23 cellular contexts compared by ENCODE assay signal in genomic region chr16:27618611-27619380, GRCh38.
DNase-seq lines count a peak whose midpoint lies in the region; TF ChIP-seq lines count a peak whose summit lies in the region.
"Had no signal": no experiment of that assay in that cellular context is flagged by ENCODE, and none has a peak within 500 bp of the region (broad histone marks: within the 10 kb centered on the region; RNA-seq: fewer than 3 reads in every experiment).

No MANE protein-coding gene starts in this region.

- no peaks in the 10 kb centered on the region for H3K27me3 ChIP-seq in neural progenitor cell
- H3K27me3 ChIP-seq: SJSA1, suprapubic skin had no signal

- H3K4me1 Mint-ChIP-seq in neural progenitor cell: peaks cover 19% of the 10 kb centered on the region
- no peaks in the 10 kb centered on the region for H3K4me1 Mint-ChIP-seq in activated CD4-positive, alpha-beta T cell treated with anti-CD3 and anti-CD28 coated beads, Interleukin-2, amount 10 ng/mL, durations not matched to agents 24 days and 14 days

- DNase-seq in DMS 273 treated with DMSO at 0.1 percent for 48 hours (lab: John Stamatoyannopoulos, UW) (peak; percentile 8), NCI-H2171 (lab: John Stamatoyannopoulos, UW) (peak; percentile 25), fibroblast of the aortic adventitia (ENCODE audit: low read depth) (peak; percentile 17), neural progenitor cell (ENCODE audit: low spot score) (no peak), DMS153 (lab: John Stamatoyannopoulos, UW) (no peak)
- DNase-seq in activated CD4-positive, alpha-beta T cell treated with anti-CD3 and anti-CD28 coated beads, Interleukin-2, amount 10 ng/mL, durations not matched to agents 24 days and 14 days: no peak
- DNase-seq in stimulated activated CD4-positive, alpha-beta T cell treated with anti-CD3 and anti-CD28 coated beads, Interleukin-15, amount 100 ng/mL, for 24 hours: no peak
- DNase-seq: activated CD4-positive, alpha-beta memory T cell treated with anti-CD3 and anti-CD28 coated beads for 36 hours; activated naive CD4-positive, alpha-beta T cell treated with Interleukin-2 at 50 U/mL for 16 hours; activated T-cell treated with anti-CD3 and anti-CD28 coated beads, Interleukin-2, amount 50 U/mL, for 1 hour; aorta; CD4-positive, CD25-positive, alpha-beta regulatory T cell; DMS53; hypothalamus; kidney; midbrain; NCI-H446; psoas muscle; stimulated activated CD4-positive, alpha-beta T cell treated with anti-CD3 and anti-CD28 coated beads, Interleukin-12 subunit alpha, Interleukin-12 subunit beta, amount 100 ng/mL, for 4 hours; T-helper 17 cell had no signal

- no peak overlapping the region for H3K4me3 ChIP-seq in fibroblast of the aortic adventitia (ENCODE audit: low read depth, low read length)
- no peak overlapping the region for H3K4me3 ChIP-seq in neural progenitor cell
- H3K4me3 ChIP-seq: HAP-1, psoas muscle, SJSA1, suprapubic skin had no signal

- H3K9me3 Mint-ChIP-seq in neural progenitor cell: peaks cover 2% of the 10 kb centered on the region
- H3K9me3 Mint-ChIP-seq in activated CD4-positive, alpha-beta T cell treated with anti-CD3 and anti-CD28 coated beads, Interleukin-2, amount 10 ng/mL, durations not matched to agents 24 days and 14 days: peaks cover 4% of the 10 kb centered on the region
- H3K9me3 Mint-ChIP-seq: activated CD4-positive, alpha-beta memory T cell treated with anti-CD3 and anti-CD28 coated beads for 36 hours; CD4-positive, CD25-positive, alpha-beta regulatory T cell had no signal

- peaks cover 13% of the 10 kb centered on the region for H3K36me3 Mint-ChIP-seq in neural progenitor cell
- H3K36me3 Mint-ChIP-seq in activated CD4-positive, alpha-beta T cell treated with anti-CD3 and anti-CD28 coated beads, Interleukin-2, amount 10 ng/mL, durations not matched to agents 24 days and 14 days (ENCODE audit: low read depth): peaks cover 2% of the 10 kb centered on the region

- no peaks in the 10 kb centered on the region for H3K27me3 Mint-ChIP-seq in neural progenitor cell (ENCODE audit: insufficient read depth, low read depth)
- H3K27me3 Mint-ChIP-seq in activated CD4-positive, alpha-beta T cell treated with anti-CD3 and anti-CD28 coated beads, Interleukin-2, amount 10 ng/mL, durations not matched to agents 24 days and 14 days: no peaks in the 10 kb centered on the region
- H3K27me3 Mint-ChIP-seq: activated CD4-positive, alpha-beta memory T cell treated with anti-CD3 and anti-CD28 coated beads for 36 hours; CD4-positive, CD25-positive, alpha-beta regulatory T cell; T-helper 17 cell had no signal

- H3K27ac Mint-ChIP-seq in neural progenitor cell: peak overlapping the region; percentile 29
- H3K27ac Mint-ChIP-seq in activated CD4-positive, alpha-beta T cell treated with anti-CD3 and anti-CD28 coated beads, Interleukin-2, amount 10 ng/mL, durations not matched to agents 24 days and 14 days: no peak overlapping the region
- H3K27ac Mint-ChIP-seq: activated CD4-positive, alpha-beta memory T cell treated with anti-CD3 and anti-CD28 coated beads for 36 hours; CD4-positive, CD25-positive, alpha-beta regulatory T cell; T-helper 17 cell had no signal

- no peaks in the 10 kb centered on the region for H3K36me3 ChIP-seq in neural progenitor cell
- H3K36me3 ChIP-seq: HAP-1, SJSA1, suprapubic skin had no signal

- intact Hi-C loops in activated CD4-positive, alpha-beta T cell treated with anti-CD3 and anti-CD28 coated beads, Interleukin-2, amount 10 ng/mL, durations not matched to agents 24 days and 14 days (cut with micrococcal nuclease): no loop called here

- no peaks in the 10 kb centered on the region for H3K9me3 ChIP-seq in neural progenitor cell (ENCODE audit: low read depth)
- H3K9me3 ChIP-seq: HAP-1, psoas muscle, SJSA1, suprapubic skin had no signal

- no peak overlapping the region for H3K27ac ChIP-seq in neural progenitor cell
- H3K27ac ChIP-seq: psoas muscle, SJSA1, suprapubic skin had no signal

- H3K79me2 ChIP-seq in neural progenitor cell (ENCODE audit: low read depth): no peaks in the 10 kb centered on the region

- TF ChIP-seq CTCF in fibroblast of the aortic adventitia (IDR thresholded peaks at IDR 0.05; ENCODE audit: insufficient read depth, low read length): no peak
- TF ChIP-seq CTCF in neural progenitor cell (IDR thresholded peaks at IDR 0.05): no peak

- H2AFZ ChIP-seq in neural progenitor cell (replicated peaks): no peak overlapping the region

- H3F3A ChIP-seq in neural progenitor cell (ENCODE audit: low read depth): no peaks in the 10 kb centered on the region

- peaks cover 10% of the 10 kb centered on the region for H4K20me1 ChIP-seq in neural progenitor cell (ENCODE audit: low read depth)

- H3K9ac ChIP-seq in neural progenitor cell: no peak overlapping the region

- H3K4me3 Mint-ChIP-seq in neural progenitor cell: no peak overlapping the region
- no peak overlapping the region for H3K4me3 Mint-ChIP-seq in activated CD4-positive, alpha-beta T cell treated with anti-CD3 and anti-CD28 coated beads, Interleukin-2, amount 10 ng/mL, durations not matched to agents 24 days and 14 days
- H3K4me3 Mint-ChIP-seq: activated CD4-positive, alpha-beta memory T cell treated with anti-CD3 and anti-CD28 coated beads for 36 hours; T-helper 17 cell had no signal

- peaks cover 5% of the 10 kb centered on the region for H3K4me1 ChIP-seq in neural progenitor cell
- H3K4me1 ChIP-seq: psoas muscle, SJSA1, suprapubic skin had no signal

- H3K4me2 ChIP-seq in neural progenitor cell: no peak overlapping the region

Comparison
In these comparisons a context has a peak if more than half of its experiments do, and no peak if none do; other contexts are left out.
1. DNase-seq: peak in DMS 273 treated with DMSO at 0.1 percent for 48 hours (single experiment), NCI-H2171 (single experiment) and fibroblast of the aortic adventitia (single experiment); none in neural progenitor cell (single experiment), DMS153 (single experiment), activated CD4-positive, alpha-beta T cell treated with anti-CD3 and anti-CD28 coated beads, Interleukin-2, amount 10 ng/mL, durations not matched to agents 24 days and 14 days (single experiment) and stimulated activated CD4-positive, alpha-beta T cell treated with anti-CD3 and anti-CD28 coated beads, Interleukin-15, amount 100 ng/mL, for 24 hours (single experiment).